In genomic region chr20:33034115-33034514, GRCh38 we compare ENCODE assay signal across 9 cellular contexts. TPM values are rescaled to one million over a fixed set of nuclear protein-coding genes. Genes with fewer than 3 reads are reported as not detected.
"Had no signal": no experiment of that assay in that cellular context is flagged by ENCODE, and none has a peak within 500 bp of the region (broad histone marks: within the 10 kb centered on the region; RNA-seq: fewer than 3 reads in every experiment).

No MANE protein-coding gene starts in this region.

- ATAC-seq: GM12878 had no signal

- H3K4me3 ChIP-seq: GM12878 had no signal

- DNase-seq: GDM1, GF-D8 had no signal

- FAIRE-seq: G401.6, GM12878, GM12891, GM12892, GM18507, GM19239 had no signal

RNA-seq across cellular contexts. Expression of gene BPIFB6, which starts 2.7 kb away (rescaled TPM):
- total RNA-seq: G401, GM12878 had no signal
- polyA plus RNA-seq: GM12878 had no signal

RNA-seq across cellular contexts. Expression of gene BPIFB3, which starts 19.6 kb away (rescaled TPM):
- total RNA-seq: G401, GM12878 had no signal
- polyA plus RNA-seq: GM12878 had no signal

RNA-seq across cellular contexts. Expression of gene BPIFB2, which starts 26.6 kb away (rescaled TPM):
- total RNA-seq: G401, GM12878 had no signal
- polyA plus RNA-seq: GM12878 had no signal

RNA-seq across cellular contexts. Expression of gene SUN5, which starts 29.9 kb away (rescaled TPM):
- total RNA-seq: G401, GM12878 had no signal
- polyA plus RNA-seq: GM12878 had no signal

RNA-seq across cellular contexts. Expression of gene BPIFB4, which starts 45.3 kb away (rescaled TPM):
- total RNA-seq: G401, GM12878 had no signal
